Comparison of ENCODE assay signal across 17 cellular contexts in genomic region chr10:88115968-88116367, GRCh38.
A peak's percentile ranks its signal among the peaks of the same experiment; 100 is the strongest.
DNase-seq lines count a peak whose midpoint lies in the region; ATAC-seq and TF ChIP-seq lines count a peak whose summit lies in the region.
"Had no signal": no experiment of that assay in that cellular context is flagged by ENCODE, and none has a peak within 500 bp of the region (broad histone marks: within the 10 kb centered on the region; RNA-seq: fewer than 3 reads in every experiment).

No MANE protein-coding gene starts in this region.

- peaks cover 7% of the 10 kb centered on the region for H3K4me1 ChIP-seq in RWPE2 (ENCODE audit: insufficient read depth, poor library complexity, severe bottlenecking)
- no peaks in the 10 kb centered on the region for H3K4me1 ChIP-seq in gastroesophageal sphincter

- H3K27ac ChIP-seq in RWPE2 (ENCODE audit: poor library complexity, severe bottlenecking) (no peak overlapping the region), gastroesophageal sphincter (no peak overlapping the region)
- H3K27ac ChIP-seq: cardiac muscle cell had no signal

- WGBS in gastroesophageal sphincter (ENCODE audit: low coverage in 1 of 2), 2 donors = 69 to 100% methylated on average over 1 of the region's 1 CpG

- H3K9me3 ChIP-seq in RWPE2 (ENCODE audit: severe bottlenecking) (no peaks in the 10 kb centered on the region), gastroesophageal sphincter (no peaks in the 10 kb centered on the region)

- ATAC-seq in RWPE2 (ENCODE audit: low read depth) (peak; percentile 68), gastroesophageal sphincter (no peak), GM19324 (IDR thresholded peaks at IDR 0.05; ENCODE audit: low FRiP score, unreplicated experiment) (no peak)
- ATAC-seq: activated CD4-positive, CD25-positive, alpha-beta regulatory T cell treated with anti-CD3 and anti-CD28 coated beads, Interleukin-2, amount 50 U/mL, for 24 hours; effector memory CD8-positive, alpha-beta T cell had no signal

- H3K27me3 ChIP-seq in RWPE2 (ENCODE audit: insufficient read depth, poor library complexity, severe bottlenecking) (no peaks in the 10 kb centered on the region), gastroesophageal sphincter (no peaks in the 10 kb centered on the region)
- H3K27me3 ChIP-seq: cardiac muscle cell had no signal

- peak overlapping the region; percentile 42 for H3K4me3 ChIP-seq in GM12865 (ENCODE audit: low read depth, low read length)
- no peak overlapping the region for H3K4me3 ChIP-seq in RWPE2 (ENCODE audit: severe bottlenecking)
- H3K4me3 ChIP-seq in fibroblast of the aortic adventitia (ENCODE audit: low read depth, low read length) = no peak overlapping the region
- H3K4me3 ChIP-seq in gastroesophageal sphincter = no peak overlapping the region
- H3K4me3 ChIP-seq: cardiac muscle cell had no signal

- TF ChIP-seq CTCF in GM12865 (IDR thresholded peaks at IDR 0.05; ENCODE audit: insufficient read depth, low read depth, low read length, missing control alignments) (no peak), RWPE2 (IDR thresholded peaks at IDR 0.05; ENCODE audit: poor library complexity, severe bottlenecking) (no peak), fibroblast of the aortic adventitia (IDR thresholded peaks at IDR 0.05; ENCODE audit: insufficient read depth, low read length) (no peak), gastroesophageal sphincter (IDR thresholded peaks at IDR 0.05) (no peak)

- H3K36me3 ChIP-seq in RWPE2 (ENCODE audit: low read depth) (no peaks in the 10 kb centered on the region), gastroesophageal sphincter (no peaks in the 10 kb centered on the region)
- H3K36me3 ChIP-seq: cardiac muscle cell had no signal

- TF ChIP-seq POLR2A in gastroesophageal sphincter (IDR thresholded peaks at IDR 0.05) = no peak

- DNase-seq in AG08395 (ENCODE audit: low spot score) (peak; percentile 52), GM12865 (ENCODE audit: low read depth) (peak; percentile 14), RWPE2 (ENCODE audit: low spot score) (no peak), fibroblast of the aortic adventitia (ENCODE audit: low read depth) (peak; percentile 47), H4 (ENCODE audit: low spot score) (no peak), NCI-H1105 (lab: John Stamatoyannopoulos, UW) (no peak)
- DNase-seq: activated gamma-delta T cell treated with Interleukin-2 at 50 U/mL for 16 hours; effector memory CD8-positive, alpha-beta T cell; islet precursor cell; NCI-H187 treated with DMSO at 0.1 percent for 48 hours; NCI-H526 treated with DMSO at 0.1 percent for 48 hours; occipital lobe; trophoblast cell had no signal

- TF ChIP-seq EP300 in gastroesophageal sphincter (IDR thresholded peaks at IDR 0.05) = no peak

Comparison
In these comparisons a context has a peak if more than half of its experiments do, and no peak if none do; other contexts are left out.
1. DNase-seq: peak in AG08395 (single experiment), GM12865 (single experiment) and fibroblast of the aortic adventitia (single experiment); none in RWPE2 (single experiment), H4 (single experiment) and NCI-H1105 (single experiment).